23 cellular contexts compared by ENCODE assay signal in the genomic region with DNA sequence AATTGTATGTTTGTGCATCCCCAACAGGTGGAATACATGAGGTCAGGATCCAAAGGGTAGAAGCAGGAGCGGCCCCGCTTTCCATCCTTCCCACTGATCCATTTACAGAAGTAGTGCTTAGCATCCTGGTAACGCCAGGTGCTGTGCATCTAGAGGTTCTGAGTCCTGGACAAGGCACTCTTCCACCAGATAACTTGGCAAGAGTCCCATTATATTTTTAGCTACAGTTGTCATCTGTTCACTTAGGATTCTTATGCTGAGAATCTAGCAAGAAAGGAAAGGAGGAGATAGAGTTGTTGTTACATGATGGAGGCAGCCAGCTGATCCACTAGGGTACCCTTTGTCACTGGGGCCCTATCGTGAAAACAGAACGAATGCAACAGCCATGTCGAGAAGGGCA.
"Had no signal": no experiment of that assay in that cellular context is flagged by ENCODE, and none has a peak within 500 bp of the region (broad histone marks: within the 10 kb centered on the region; RNA-seq: fewer than 3 reads in every experiment).

No MANE protein-coding gene starts in this region.

- H3K36me3 ChIP-seq: brain microvascular endothelial cell, cardiac muscle cell had no signal

- DNase-seq: activated CD4-positive, alpha-beta T cell treated with anti-CD3 and anti-CD28 coated beads for 4 hours; activated CD8-positive, alpha-beta memory T cell treated with anti-CD3 and anti-CD28 coated beads, Interleukin-2, amount 50 U/mL, for 4 hours; activated CD8-positive, alpha-beta T cell treated with anti-CD3 and anti-CD28 coated beads for 36 hours; activated gamma-delta T cell treated with Interleukin-2 at 50 U/mL for 16 hours; activated naive CD4-positive, alpha-beta T cell treated with anti-CD3 and anti-CD28 coated beads, Interleukin-2, amount 10 ng/mL, durations not matched to agents 7 days and 5 days; activated naive CD8-positive, alpha-beta T cell treated with anti-CD3 and anti-CD28 coated beads for 36 hours; activated T-cell treated with anti-CD3 and anti-CD28 coated beads, Interleukin-2, amount 50 U/mL, for 72 hours; brain microvascular endothelial cell; Karpas-422; MM.1S; NCI-H1105; NCI-H1436; NCI-H187; NCI-H2081; NCI-H510A treated with DMSO at 0.1 percent for 48 hours; NCI-H69; NK-92 treated with Interleukin-12 subunit alpha and Interleukin-12 subunit beta, amount 100 ng/mL, for 24 hours; OCI-M1; RPMI8226; SHP77 had no signal

- H3K27me3 ChIP-seq: brain microvascular endothelial cell, cardiac muscle cell had no signal

- H3K27ac ChIP-seq: brain microvascular endothelial cell, cardiac muscle cell had no signal

- ATAC-seq: activated CD4-positive, CD25-positive, alpha-beta regulatory T cell treated with anti-CD3 and anti-CD28 coated beads, Interleukin-2, amount 50 U/mL, for 24 hours; activated CD8-positive, alpha-beta T cell treated with anti-CD3 and anti-CD28 coated beads for 36 hours; activated T-cell treated with anti-CD3 and anti-CD28 coated beads, Interleukin-2, amount 50 U/mL, for 72 hours; Panc1 had no signal

- H3K4me3 ChIP-seq: cardiac muscle cell had no signal
